In genomic region chr4:144754562-144755410, GRCh38 we compare ENCODE assay signal across 1 cellular context.
TF ChIP-seq lines count a peak whose summit lies in the region.

No MANE protein-coding gene starts in this region.

TF ChIP-seq in SK-N-SH treated with all-trans-retinoic acid at 6 μM for 48 hours, 23 proteins besides CTCF, POLR2A, EP300 and RAD21 (continued from another document):
- no peak for TF ChIP-seq TSHZ2 (CRISPR knock-in tag; IDR thresholded peaks at IDR 0.05)
- TF ChIP-seq SNAI2 (CRISPR knock-in tag; IDR thresholded peaks at IDR 0.05) = no peak
TF ChIP-seq in SK-N-SH treated with all-trans-retinoic acid at 6 μM for 48 hours: peak in this region for 0.
